Comparison of ENCODE assay signal across 14 cellular contexts in genomic region chr7:34042406-34042805, GRCh38.
"Had no signal": no experiment of that assay in that cellular context is flagged by ENCODE, and none has a peak within 500 bp of the region (broad histone marks: within the 10 kb centered on the region; RNA-seq: fewer than 3 reads in every experiment).

No MANE protein-coding gene starts in this region.

- H3K4me2 ChIP-seq: hepatocyte had no signal

- H3K79me2 ChIP-seq: hepatocyte, parathyroid adenoma had no signal

- H2AFZ ChIP-seq: hepatocyte, parathyroid adenoma had no signal

- H3K36me3 ChIP-seq: adrenal gland, stomach, thoracic aorta had no signal

- H3K9me3 Mint-ChIP-seq: central memory CD8-positive, alpha-beta T cell; neural crest cell had no signal

- H3K27ac ChIP-seq: adrenal gland, hepatocyte, parathyroid adenoma, skin epidermis, stomach, thoracic aorta had no signal

- H3K4me1 ChIP-seq: adrenal gland, parathyroid adenoma had no signal

- H3K36me3 Mint-ChIP-seq: brain had no signal

- H3K27me3 ChIP-seq: adrenal gland, hepatocyte, stomach had no signal

- H3K9me3 ChIP-seq: adrenal gland, stomach, thoracic aorta had no signal

- H3K27me3 Mint-ChIP-seq: brain; central memory CD8-positive, alpha-beta T cell had no signal

- ATAC-seq: activated CD4-positive, CD25-positive, alpha-beta regulatory T cell treated with anti-CD3 and anti-CD28 coated beads, Interleukin-2, amount 50 U/mL, for 24 hours had no signal

- H3K4me3 Mint-ChIP-seq: brain; central memory CD8-positive, alpha-beta T cell; neural crest cell had no signal

- H3K4me3 ChIP-seq: adrenal gland, hepatocyte, skin epidermis, stomach, thoracic aorta had no signal

- DNase-seq: activated naive CD4-positive, alpha-beta T cell treated with anti-CD3 and anti-CD28 coated beads, Interleukin-2, amount 50 U/mL, for 16 hours; adrenal gland; effector memory CD4-positive, alpha-beta T cell; kidney glomerular epithelial cell; stimulated activated CD4-positive, alpha-beta T cell treated with anti-CD3 and anti-CD28 coated beads, Interleukin-4, amount 100 ng/mL, for 4 hours; stomach had no signal

- H3K4me1 Mint-ChIP-seq: central memory CD8-positive, alpha-beta T cell had no signal

- H3K9ac ChIP-seq: parathyroid adenoma had no signal
